Comparison of ENCODE assay signal across 28 cellular contexts in genomic region chr7:156432018-156432417, GRCh38.
"Had no signal": no experiment of that assay in that cellular context is flagged by ENCODE, and none has a peak within 500 bp of the region (broad histone marks: within the 10 kb centered on the region; RNA-seq: fewer than 3 reads in every experiment).

No MANE protein-coding gene starts in this region.

- H3K4me1 Mint-ChIP-seq: stimulated activated effector memory CD8-positive, alpha-beta T cell treated with anti-CD3 and anti-CD28 coated beads, Interleukin-12 subunit alpha, Interleukin-12 subunit beta, amount 100 ng/mL, for 72 hours; stimulated activated memory B cell treated with anti-CD40 and anti-IgM and Interleukin-4, amounts not matched to agents 10 μg/mL and 1 μg/mL and 100 μg/mL, for 72 hours; stimulated activated naive B cell treated with anti-CD40 and anti-IgM and Interleukin-4, amounts not matched to agents 10 μg/mL and 1 μg/mL and 100 μg/mL, for 72 hours; stimulated activated naive CD8-positive, alpha-beta T cell treated with anti-CD3 and anti-CD28 coated beads, Interleukin-15, amount 100 ng/mL, for 72 hours had no signal

- H3K27ac ChIP-seq: stomach, suprapubic skin, testis, thoracic aorta, thyroid gland, tibial artery, tibial nerve, transverse colon, upper lobe of left lung, upper lobe of right lung, uterus, vagina had no signal

- H3K27me3 ChIP-seq: stomach, suprapubic skin, testis, thyroid gland, tibial artery, tibial nerve, transverse colon, upper lobe of left lung, upper lobe of right lung, uterus, vagina had no signal

- H3K36me3 Mint-ChIP-seq: stimulated activated effector memory CD8-positive, alpha-beta T cell treated with anti-CD3 and anti-CD28 coated beads, Interleukin-12 subunit alpha, Interleukin-12 subunit beta, amount 100 ng/mL, for 72 hours; stimulated activated memory B cell treated with anti-CD40 and anti-IgM and Interleukin-4, amounts not matched to agents 10 μg/mL and 1 μg/mL and 100 μg/mL, for 72 hours; stimulated activated naive B cell treated with anti-CD40 and anti-IgM and Interleukin-4, amounts not matched to agents 10 μg/mL and 1 μg/mL and 100 μg/mL, for 72 hours; type B pancreatic cell had no signal

- DNase-seq: stimulated activated CD4-positive, alpha-beta T cell treated with anti-CD3 and anti-CD28 coated beads, Interleukin-2, amount 100 ng/mL, for 48 hours; stimulated activated CD4-positive, alpha-beta T cell treated with anti-CD3 and anti-CD28 coated beads, Interleukin-4, amount 100 ng/mL, for 1 hour; stimulated activated CD4-positive, alpha-beta T cell treated with anti-CD3 and anti-CD28 coated beads, Interleukin-4, amount 100 ng/mL, for 24 hours; stimulated activated CD4-positive, alpha-beta T cell treated with anti-CD3 and anti-CD28 coated beads, Interleukin-4, amount 100 ng/mL, for 4 hours; stimulated activated CD8-positive, alpha-beta memory T cell treated with anti-CD3 and anti-CD28 coated beads, Interleukin-4, amount 100 ng/mL, for 48 hours; stimulated activated naive B cell treated with anti-CD40 and anti-IgM and Interleukin-4, amounts not matched to agents 10 μg/mL and 1 μg/mL and 100 μg/mL, for 72 hours; stimulated activated naive CD4-positive, alpha-beta T cell; stimulated activated naive CD4-positive, alpha-beta T cell treated with Interleukin-2 at 50 U/mL for 16 hours; stimulated activated naive CD8-positive, alpha-beta T cell treated with anti-CD3 and anti-CD28 coated beads, Interleukin-15, amount 100 ng/mL, for 72 hours; stimulated activated naive CD8-positive, alpha-beta T cell treated with anti-CD3 and anti-CD28 coated beads, Interleukin-15, Interleukin-2, amounts not matched to agents 100 U/mL and 50 U/mL, for 24 hours; stomach; substantia nigra; testis; thyroid gland; tibial artery; transverse colon; trophoblast cell; upper lobe of left lung; upper lobe of right lung; uterus had no signal

- ATAC-seq: stimulated activated effector memory CD8-positive, alpha-beta T cell treated with anti-CD3 and anti-CD28 coated beads, Interleukin-12 subunit alpha, Interleukin-12 subunit beta, amount 100 ng/mL, for 72 hours; stimulated activated memory B cell treated with anti-CD40 and anti-IgM and Interleukin-4, amounts not matched to agents 10 μg/mL and 1 μg/mL and 100 μg/mL, for 72 hours; stimulated activated naive B cell treated with anti-CD40 and anti-IgM and Interleukin-4, amounts not matched to agents 10 μg/mL and 1 μg/mL and 100 μg/mL, for 72 hours; stimulated activated naive CD8-positive, alpha-beta T cell treated with anti-CD3 and anti-CD28 coated beads, Interleukin-15, amount 100 ng/mL, for 72 hours; stimulated activated naive CD8-positive, alpha-beta T cell treated with anti-CD3 and anti-CD28 coated beads, Interleukin-15, Interleukin-2, amounts not matched to agents 100 U/mL and 50 U/mL, for 24 hours; upper lobe of right lung had no signal

- H3K4me3 Mint-ChIP-seq: stimulated activated effector memory CD8-positive, alpha-beta T cell treated with anti-CD3 and anti-CD28 coated beads, Interleukin-12 subunit alpha, Interleukin-12 subunit beta, amount 100 ng/mL, for 72 hours; stimulated activated memory B cell treated with anti-CD40 and anti-IgM and Interleukin-4, amounts not matched to agents 10 μg/mL and 1 μg/mL and 100 μg/mL, for 72 hours; stimulated activated naive B cell treated with anti-CD40 and anti-IgM and Interleukin-4, amounts not matched to agents 10 μg/mL and 1 μg/mL and 100 μg/mL, for 72 hours; stimulated activated naive CD8-positive, alpha-beta T cell treated with anti-CD3 and anti-CD28 coated beads, Interleukin-15, amount 100 ng/mL, for 72 hours; stimulated activated naive CD8-positive, alpha-beta T cell treated with anti-CD3 and anti-CD28 coated beads, Interleukin-15, Interleukin-2, amounts not matched to agents 100 ng/mL and 50 ng/mL, for 24 hours; type B pancreatic cell had no signal

- H3K4me3 ChIP-seq: stomach, suprapubic skin, testis, thoracic aorta, thyroid gland, tibial artery, tibial nerve, transverse colon, upper lobe of left lung, upper lobe of right lung, uterus, vagina had no signal

- H3K9me3 Mint-ChIP-seq: stimulated activated effector memory CD8-positive, alpha-beta T cell treated with anti-CD3 and anti-CD28 coated beads, Interleukin-12 subunit alpha, Interleukin-12 subunit beta, amount 100 ng/mL, for 72 hours; stimulated activated memory B cell treated with anti-CD40 and anti-IgM and Interleukin-4, amounts not matched to agents 10 μg/mL and 1 μg/mL and 100 μg/mL, for 72 hours; stimulated activated naive B cell treated with anti-CD40 and anti-IgM and Interleukin-4, amounts not matched to agents 10 μg/mL and 1 μg/mL and 100 μg/mL, for 72 hours; stimulated activated naive CD8-positive, alpha-beta T cell treated with anti-CD3 and anti-CD28 coated beads, Interleukin-15, amount 100 ng/mL, for 72 hours; stimulated activated naive CD8-positive, alpha-beta T cell treated with anti-CD3 and anti-CD28 coated beads, Interleukin-15, Interleukin-2, amounts not matched to agents 100 ng/mL and 50 ng/mL, for 24 hours; type B pancreatic cell had no signal

- H3K4me1 ChIP-seq: stomach, suprapubic skin, testis, thyroid gland, tibial artery, tibial nerve, transverse colon, upper lobe of left lung, upper lobe of right lung, uterus, vagina had no signal

- H3K9me3 ChIP-seq: stomach, suprapubic skin, testis, thoracic aorta, thyroid gland, tibial nerve, transverse colon, upper lobe of left lung, upper lobe of right lung, uterus, vagina had no signal

- H3K36me3 ChIP-seq: stomach, suprapubic skin, thoracic aorta, thyroid gland, tibial artery, tibial nerve, transverse colon, upper lobe of left lung, upper lobe of right lung, uterus, vagina had no signal

- H3K27ac Mint-ChIP-seq: stimulated activated effector memory CD8-positive, alpha-beta T cell treated with anti-CD3 and anti-CD28 coated beads, Interleukin-12 subunit alpha, Interleukin-12 subunit beta, amount 100 ng/mL, for 72 hours; stimulated activated memory B cell treated with anti-CD40 and anti-IgM and Interleukin-4, amounts not matched to agents 10 μg/mL and 1 μg/mL and 100 μg/mL, for 72 hours; stimulated activated naive B cell treated with anti-CD40 and anti-IgM and Interleukin-4, amounts not matched to agents 10 μg/mL and 1 μg/mL and 100 μg/mL, for 72 hours; stimulated activated naive CD8-positive, alpha-beta T cell treated with anti-CD3 and anti-CD28 coated beads, Interleukin-15, amount 100 ng/mL, for 72 hours; stimulated activated naive CD8-positive, alpha-beta T cell treated with anti-CD3 and anti-CD28 coated beads, Interleukin-15, Interleukin-2, amounts not matched to agents 100 ng/mL and 50 ng/mL, for 24 hours; type B pancreatic cell had no signal
